Comparison of ENCODE assay signal across 1 cellular context in the genomic region with DNA sequence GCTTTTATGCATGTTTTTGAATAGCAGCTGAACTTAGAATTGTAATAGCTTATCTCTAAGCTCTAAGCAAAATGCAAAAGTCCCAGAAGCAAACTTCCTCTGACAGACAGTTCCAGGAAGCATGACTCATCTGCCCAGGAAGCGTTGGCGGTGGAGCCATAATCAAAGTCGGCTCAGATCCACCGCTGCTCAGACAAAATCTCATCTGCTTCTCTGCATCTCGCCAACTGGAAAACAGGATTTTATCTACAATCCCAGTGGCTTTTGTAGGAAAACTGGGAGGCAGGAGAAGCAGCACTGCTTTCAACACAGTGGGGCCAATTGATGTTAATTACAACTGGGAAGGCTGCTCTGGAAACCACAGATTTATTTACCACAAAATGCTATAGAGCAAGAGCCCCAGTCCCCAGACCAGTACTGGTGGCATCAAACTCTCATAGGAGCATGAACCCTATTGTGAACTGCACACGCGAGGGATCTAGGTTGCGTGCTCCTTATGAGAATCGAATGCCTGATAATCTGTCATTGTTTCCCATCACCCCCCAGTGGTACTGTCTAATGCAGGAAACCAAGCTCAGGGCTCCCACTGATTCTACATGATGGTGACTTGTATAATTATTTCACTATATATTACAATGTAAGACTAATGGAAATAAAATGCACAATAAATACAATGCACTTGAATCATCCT.
TF ChIP-seq lines count a peak whose summit lies in the region.

No MANE protein-coding gene starts in this region.

TF ChIP-seq in endothelial cell of umbilical vein, 7 proteins besides CTCF, POLR2A, EP300 and RAD21:
- TF ChIP-seq, protein P1, sequence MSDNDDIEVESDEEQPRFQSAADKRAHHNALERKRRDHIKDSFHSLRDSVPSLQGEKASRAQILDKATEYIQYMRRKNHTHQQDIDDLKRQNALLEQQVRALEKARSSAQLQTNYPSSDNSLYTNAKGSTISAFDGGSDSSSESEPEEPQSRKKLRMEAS (IDR thresholded peaks at IDR 0.05; ENCODE audit: insufficient read depth, insufficient read length): no peak
- TF ChIP-seq JUN (IDR thresholded peaks at IDR 0.05; ENCODE audit: borderline replicate concordance, insufficient read depth, insufficient read length, low read depth): peak; percentile 99
- peak; percentile 96 for TF ChIP-seq FOS (IDR thresholded peaks at IDR 0.05; ENCODE audit: borderline replicate concordance, insufficient read depth, low read length)
- peak; percentile 93 for TF ChIP-seq POLR2AphosphoS5 (IDR thresholded peaks at IDR 0.05; ENCODE audit: insufficient read depth, low read depth, low read length)
- TF ChIP-seq MYC (IDR thresholded peaks at IDR 0.05; ENCODE audit: low read depth, low read length): peak; percentile 12
- TF ChIP-seq EZH2 (IDR thresholded peaks at IDR 0.05; ENCODE audit: borderline replicate concordance, low read depth, low read length, severe bottlenecking): no peak
- peak; percentile 91 for TF ChIP-seq GATA2 (IDR thresholded peaks at IDR 0.05; ENCODE audit: insufficient read depth, insufficient read length, low read depth, low read length)
